ENCODE assay signal across 1 cellular context in the genomic region with DNA sequence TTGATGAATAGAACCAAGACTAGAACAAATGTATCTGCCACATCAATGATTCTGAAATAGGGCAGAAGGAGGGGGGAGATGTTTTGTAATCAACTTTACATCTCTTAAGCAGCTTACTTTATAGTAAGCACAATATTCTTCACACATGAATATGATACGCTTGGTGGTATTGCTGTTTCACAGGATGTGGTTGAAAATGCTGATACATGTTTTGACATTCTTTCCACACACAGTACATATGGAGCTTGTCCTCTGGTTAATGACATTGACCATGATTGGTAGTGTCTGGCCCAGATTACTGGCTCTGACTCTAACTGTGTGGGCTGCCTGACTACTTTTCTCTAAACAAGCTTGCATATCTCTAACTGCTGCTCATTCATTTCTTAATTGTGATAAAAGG.
TF ChIP-seq lines count a peak whose summit lies in the region.

No MANE protein-coding gene starts in this region.

TF ChIP-seq in GM23338, 12 proteins besides CTCF, POLR2A, EP300 and RAD21 (continued from another document):
- no peak for TF ChIP-seq REST (IDR thresholded peaks at IDR 0.05; ENCODE audit: unreplicated experiment)
- TF ChIP-seq ZNF331 (CRISPR knock-in tag; IDR thresholded peaks at IDR 0.05; ENCODE audit: low read depth), result no peak
- no peak for TF ChIP-seq STAT1 (IDR thresholded peaks at IDR 0.05; ENCODE audit: unreplicated experiment)
- no peak for TF ChIP-seq POLR2AphosphoS5 (IDR thresholded peaks at IDR 0.05; ENCODE audit: low read depth)
- no peak for TF ChIP-seq ETS1 (IDR thresholded peaks at IDR 0.05)
